1 cellular context compared by ENCODE assay signal in genomic region chr20:36303020-36303595, GRCh38.
TF ChIP-seq lines count a peak whose summit lies in the region.

No MANE protein-coding gene starts in this region.

TF ChIP-seq in K562, 482 proteins besides CTCF, POLR2A, EP300 and RAD21:
- TF ChIP-seq RFX7 (CRISPR knock-in tag; IDR thresholded peaks at IDR 0.05) (no peak), ZFP36 (IDR thresholded peaks at IDR 0.05; ENCODE audit: low read depth, low read length, partially characterized antibody) (peak; percentile 67)
TF ChIP-seq in K562: peak in this region for 1.
